26 cellular contexts compared by ENCODE assay signal in genomic region chr2:69753659-69754350, GRCh38. TPM values are rescaled to one million over a fixed set of nuclear protein-coding genes. Genes with fewer than 3 reads are reported as not detected.
DNase-seq lines count a peak whose midpoint lies in the region; ATAC-seq, FAIRE-seq and TF ChIP-seq lines count a peak whose summit lies in the region.
"Had no signal": no experiment of that assay in that cellular context is flagged by ENCODE, and none has a peak within 500 bp of the region (broad histone marks: within the 10 kb centered on the region; RNA-seq: fewer than 3 reads in every experiment).

No MANE protein-coding gene starts in this region.

- H3K36me3 ChIP-seq in left ventricle myocardium inferior (peaks cover 4% of the 10 kb centered on the region), esophagus muscularis mucosa (peaks cover 0 to 12% (median 0%) of the 10 kb centered on the region in 4 donors), uterus (no peaks in the 10 kb centered on the region)
- H3K36me3 ChIP-seq: HAP-1, ovary had no signal

- peak overlapping the region; percentile 41 for H3K27ac Mint-ChIP-seq in osteocyte (ENCODE audit: unreplicated experiment)
- H3K27ac Mint-ChIP-seq: activated naive CD8-positive, alpha-beta T cell; activated T-helper 1 cell treated with anti-CD3 and anti-CD28 coated beads, Interleukin-12 subunit alpha, Interleukin-12 subunit beta, Interleukin-2, Interleukin-4 antibody, amounts not matched to agents 30 ng/mL and 10 ng/mL and 1 ng/mL, durations not matched to agents 14 hours and 24 hours and 36 hours; stimulated activated naive CD8-positive, alpha-beta T cell treated with anti-CD3 and anti-CD28 coated beads, Interleukin-15, amount 100 ng/mL, for 72 hours had no signal

- H3K4me1 Mint-ChIP-seq in osteocyte (ENCODE audit: unreplicated experiment) = peaks cover 40% of the 10 kb centered on the region
- H3K4me1 Mint-ChIP-seq: brain had no signal

- 76% methylated on average over 3 of the region's 3 CpGs for WGBS in esophagus muscularis mucosa

- no peak overlapping the region for H3K4me3 Mint-ChIP-seq in osteocyte (ENCODE audit: unreplicated experiment)
- H3K4me3 Mint-ChIP-seq: activated naive CD8-positive, alpha-beta T cell; activated T-helper 1 cell treated with anti-CD3 and anti-CD28 coated beads, Interleukin-12 subunit alpha, Interleukin-12 subunit beta, Interleukin-2, Interleukin-4 antibody, amounts not matched to agents 30 ng/mL and 10 ng/mL and 1 ng/mL, durations not matched to agents 14 hours and 24 hours and 36 hours; brain; stimulated activated naive CD8-positive, alpha-beta T cell treated with anti-CD3 and anti-CD28 coated beads, Interleukin-15, amount 100 ng/mL, for 72 hours had no signal

- TF ChIP-seq CTCF in left ventricle myocardium inferior (IDR thresholded peaks at IDR 0.05; ENCODE audit: borderline replicate concordance) = no peak
- TF ChIP-seq CTCF in esophagus muscularis mucosa (IDR thresholded peaks at IDR 0.05) = no peak
- TF ChIP-seq CTCF in osteocyte (IDR thresholded peaks at IDR 0.05) = no peak
- no peak for TF ChIP-seq CTCF in uterus (IDR thresholded peaks at IDR 0.05)

- H3K27me3 ChIP-seq in left ventricle myocardium inferior (ENCODE audit: low read depth) (no peaks in the 10 kb centered on the region), esophagus muscularis mucosa (no peaks in the 10 kb centered on the region), uterus (no peaks in the 10 kb centered on the region)
- H3K27me3 ChIP-seq: gastrocnemius medialis, ovary had no signal

- peak overlapping the region; percentile 10 for H3K27ac ChIP-seq in left ventricle myocardium inferior (replicated peaks)
- peak overlapping the region; percentile 5 to 59 (median 47) for H3K27ac ChIP-seq in esophagus muscularis mucosa (replicated peaks in 1 of 4)
- H3K27ac ChIP-seq in uterus = peak overlapping the region; percentile 59 to 80
- H3K27ac ChIP-seq: ovary had no signal

- no peak for FAIRE-seq in H54 (lab: Jason Lieb, UNC)
- FAIRE-seq in RCC 7860 (lab: Jason Lieb, UNC) = no peak

- H3K4me1 ChIP-seq in left ventricle myocardium inferior = peaks cover 26% of the 10 kb centered on the region
- peaks cover 0 to 53% (median 42%) of the 10 kb centered on the region in 4 donors for H3K4me1 ChIP-seq in esophagus muscularis mucosa
- peaks cover 3 to 6% of the 10 kb centered on the region in 2 donors for H3K4me1 ChIP-seq in uterus

- H3K36me3 Mint-ChIP-seq in osteocyte (ENCODE audit: unreplicated experiment) = peaks cover 4% of the 10 kb centered on the region
- H3K36me3 Mint-ChIP-seq: activated naive CD8-positive, alpha-beta T cell; brain had no signal

- DNase-seq in left ventricle myocardium inferior = no peak
- no peak for DNase-seq in Right ventricle myocardium inferior (ENCODE audit: missing footprints)
- no peak for DNase-seq in esophagus muscularis mucosa (ENCODE audit: extremely low spot score)
- no peak for DNase-seq in osteocyte (ENCODE audit: extremely low spot score, unreplicated experiment)
- no peak for DNase-seq in uterus
- DNase-seq in islet precursor cell = no peak
- DNase-seq in H54 (ENCODE audit: insufficient read length, low spot score) = no peak
- DNase-seq in RCC 7860 (ENCODE audit: low spot score) = no peak
- DNase-seq: activated CD4-positive, alpha-beta T cell treated with anti-CD3 and anti-CD28 coated beads for 1 hour; C1 segment of cervical spinal cord; cortex of kidney; DMS153; gastrocnemius medialis; GDM1; left cardiac atrium; NCI-H345; ovary; SK-N-SH; stimulated activated CD4-positive, alpha-beta T cell treated with anti-CD3 and anti-CD28 coated beads, Interleukin-2, amount 100 ng/mL, for 24 hours; stimulated activated naive CD8-positive, alpha-beta T cell treated with anti-CD3 and anti-CD28 coated beads, Interleukin-15, amount 100 ng/mL, for 72 hours; T1000 had no signal

- H3K27me3 Mint-ChIP-seq in osteocyte (ENCODE audit: unreplicated experiment) = no peaks in the 10 kb centered on the region
- H3K27me3 Mint-ChIP-seq: activated naive CD8-positive, alpha-beta T cell; brain; stimulated activated naive CD8-positive, alpha-beta T cell treated with anti-CD3 and anti-CD28 coated beads, Interleukin-15, amount 100 ng/mL, for 72 hours had no signal

- TF ChIP-seq POLR2A in esophagus muscularis mucosa (IDR thresholded peaks at IDR 0.05; ENCODE audit: low read depth) (no peak), uterus (IDR thresholded peaks at IDR 0.05) (no peak), H54 (IDR thresholded peaks at IDR 0.05; ENCODE audit: low read depth, low read length) (no peak)

- H3K9me3 Mint-ChIP-seq in osteocyte (ENCODE audit: unreplicated experiment) = no peaks in the 10 kb centered on the region
- H3K9me3 Mint-ChIP-seq: activated T-helper 1 cell treated with anti-CD3 and anti-CD28 coated beads, Interleukin-12 subunit alpha, Interleukin-12 subunit beta, Interleukin-2, Interleukin-4 antibody, amounts not matched to agents 30 ng/mL and 10 ng/mL and 1 ng/mL, durations not matched to agents 14 hours and 24 hours and 36 hours; brain; stimulated activated naive CD8-positive, alpha-beta T cell treated with anti-CD3 and anti-CD28 coated beads, Interleukin-15, amount 100 ng/mL, for 72 hours had no signal

- H3K9me3 ChIP-seq in left ventricle myocardium inferior (replicated peaks) (no peaks in the 10 kb centered on the region), esophagus muscularis mucosa (no peaks in the 10 kb centered on the region), uterus (no peaks in the 10 kb centered on the region)
- H3K9me3 ChIP-seq: gastrocnemius medialis, HAP-1, ovary, SK-N-SH had no signal

- no peak for TF ChIP-seq EP300 in esophagus muscularis mucosa (IDR thresholded peaks at IDR 0.05)

- intact Hi-C loops in left ventricle myocardium inferior (cut with micrococcal nuclease) (no loop called here), Right ventricle myocardium inferior (cut with DNase I) (loop anchor here (5.0 kb wide), 1 partner anchor 43 kb away; no protein-coding TSS in a partner anchor), esophagus muscularis mucosa (cut with DNase I) (no loop called here), uterus (cut with DNase I; ENCODE audit: low total_unique reads) (no loop called here)

- no peak for ATAC-seq in Right ventricle myocardium inferior
- ATAC-seq: left cardiac atrium; Panc1; stimulated activated naive CD8-positive, alpha-beta T cell treated with anti-CD3 and anti-CD28 coated beads, Interleukin-15, amount 100 ng/mL, for 72 hours had no signal

- H3K4me3 ChIP-seq in left ventricle myocardium inferior = no peak overlapping the region
- no peak overlapping the region for H3K4me3 ChIP-seq in esophagus muscularis mucosa
- no peak overlapping the region for H3K4me3 ChIP-seq in uterus
- H3K4me3 ChIP-seq: gastrocnemius medialis, HAP-1, ovary had no signal

RNA-seq across cellular contexts. Expression of gene ANXA4, which starts 11.9 kb away (rescaled TPM):
- total RNA-seq in left ventricle myocardium inferior = 30.6 TPM
- total RNA-seq in Right ventricle myocardium inferior = 27.5 TPM
- 10 to 100 TPM; 44.9 to 94.8 (median 58.5) TPM for total RNA-seq in esophagus muscularis mucosa
- total RNA-seq in osteocyte = 76.6 and 81.5 TPM in 2 replicates
- total RNA-seq in uterus = 10 to 100 TPM; 17.4 to 78.5 (median 32.4) TPM

Comparison
In these comparisons a context has a peak if more than half of its experiments do, and no peak if none do; other contexts are left out.
1. H3K27ac ChIP-seq: peak in every context shown above with its lines; median percentile 70 in uterus; 47 in esophagus muscularis mucosa; 10 in left ventricle myocardium inferior.